ENCODE assay signal across 8 cellular contexts in genomic region chr22:39682994-39683393, GRCh38.
"Had no signal": no experiment of that assay in that cellular context is flagged by ENCODE, and none has a peak within 500 bp of the region (broad histone marks: within the 10 kb centered on the region; RNA-seq: fewer than 3 reads in every experiment).

No MANE protein-coding gene starts in this region.

- ATAC-seq: GM23338, HepG2 had no signal

- DNase-seq: H9, HCEC 1CT, HFFc6 had no signal

- H3K4me2 ChIP-seq: GM23338 had no signal

- H3K27ac ChIP-seq: HL-60 had no signal

- H3K4me3 ChIP-seq: GM23338 had no signal

- FAIRE-seq: H1, H54, HepG2 had no signal

- H2AFZ ChIP-seq: GM23338 had no signal
